Comparison of ENCODE assay signal across 8 cellular contexts in the genomic region with DNA sequence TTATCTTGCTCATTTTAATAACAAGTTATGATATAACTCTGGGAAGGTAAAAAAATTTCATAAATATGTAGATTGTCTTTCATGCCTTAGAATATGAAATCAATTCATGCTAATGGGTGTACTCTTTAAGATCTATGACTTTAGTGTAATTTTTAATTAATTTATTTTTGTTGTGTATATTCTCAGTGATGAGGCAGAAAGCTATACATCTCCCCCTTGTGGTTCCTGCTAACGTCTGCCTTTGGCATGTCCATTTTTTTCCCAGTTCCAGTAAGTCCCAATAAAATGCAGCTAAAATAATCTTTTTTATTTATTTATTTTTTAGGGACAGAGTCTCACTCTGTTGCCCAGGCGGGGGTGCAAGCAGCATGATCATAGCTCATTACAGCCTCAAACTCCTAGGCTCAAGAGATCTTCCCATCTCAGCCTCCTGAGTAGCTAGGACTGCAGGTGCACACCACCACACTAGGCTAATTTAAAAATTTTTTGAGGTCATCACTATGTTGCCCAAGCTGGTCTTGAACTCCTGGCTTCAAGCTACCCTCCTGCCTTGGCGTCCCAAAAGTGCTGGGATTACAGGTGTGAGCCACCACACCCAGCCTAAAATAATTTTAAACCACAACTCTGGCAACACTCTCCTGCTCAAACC. TPM values are rescaled to one million over a fixed set of nuclear protein-coding genes. Genes with fewer than 3 reads are reported as not detected.
DNase-seq lines count a peak whose midpoint lies in the region; FAIRE-seq and TF ChIP-seq lines count a peak whose summit lies in the region.
"Had no signal": no experiment of that assay in that cellular context is flagged by ENCODE, and none has a peak within 500 bp of the region (broad histone marks: within the 10 kb centered on the region; RNA-seq: fewer than 3 reads in every experiment).

No MANE protein-coding gene starts in this region.

- no peak for TF ChIP-seq POLR2A in GM12891 (IDR thresholded peaks at IDR 0.05; ENCODE audit: low read depth, low read length)

- no peak for FAIRE-seq in frontal cortex (lab: Jason Lieb, UNC)
- no peak for FAIRE-seq in GM12891 (lab: Jason Lieb, UNC)

- H3K4me3 ChIP-seq in GM12875 (ENCODE audit: low read depth, low read length) (no peak overlapping the region), choroid plexus epithelial cell (ENCODE audit: low read depth, low read length) (no peak overlapping the region), retinal pigment epithelial cell (ENCODE audit: low read length) (no peak overlapping the region)

- peak; percentile 32; the same call in 1 of the 2 replicates for TF ChIP-seq CTCF in GM12875 (IDR thresholded peaks at IDR 0.05; ENCODE audit: borderline replicate concordance, insufficient read depth, low read depth, low read length)
- peak; percentile 85 for TF ChIP-seq CTCF in choroid plexus epithelial cell (conservative IDR thresholded peaks at IDR 0.05; ENCODE audit: low read depth, low read length)
- peak; percentile 87 for TF ChIP-seq CTCF in retinal pigment epithelial cell (conservative IDR thresholded peaks at IDR 0.05; ENCODE audit: low read depth, low read length)

- DNase-seq in NCI-H2171 treated with DMSO at 0.1 percent for 48 hours (lab: John Stamatoyannopoulos, UW) (peak; percentile 68), choroid plexus epithelial cell (ENCODE audit: low read depth) (peak; percentile 78), retinal pigment epithelial cell (ENCODE audit: low read depth) (no peak), frontal cortex (ENCODE audit: low spot score in 2 of 2) (no peak), GM12891 (ENCODE audit: insufficient read length, low spot score) (no peak), NCI-H2081 treated with DMSO at 0.1 percent for 48 hours (lab: John Stamatoyannopoulos, UW) (no peak)

TF ChIP-seq in GM12891, 5 proteins besides CTCF, POLR2A, EP300 and RAD21:
- TF ChIP-seq PAX5 (IDR thresholded peaks at IDR 0.05; ENCODE audit: insufficient read depth, low read length, severe bottlenecking) (no peak), POLR2AphosphoS5 (IDR thresholded peaks at IDR 0.05; ENCODE audit: low read depth, low read length) (no peak), SPI1 (IDR thresholded peaks at IDR 0.05; ENCODE audit: low read depth, low read length) (no peak), TAF1 (IDR thresholded peaks at IDR 0.05; ENCODE audit: low read depth, low read length) (no peak), POU2F2 (IDR thresholded peaks at IDR 0.05; ENCODE audit: low read depth, low read length) (no peak)

RNA-seq across cellular contexts. Expression of a gene that starts 3.3 kb away (rescaled TPM):
- total RNA-seq in frontal cortex, result 32.2 TPM
- 60.3 TPM for polyA plus RNA-seq in GM12891 (2012; ENCODE audit: low read depth, missing spikeins)

RNA-seq across cellular contexts. Expression of a gene that starts 31.3 kb away (rescaled TPM):
- total RNA-seq in frontal cortex, result 16.7 TPM
- polyA plus RNA-seq in GM12891 (2012; ENCODE audit: low read depth, missing spikeins), result 0.09 TPM
- total RNA-seq: T-helper 2 cell treated with Interferon-gamma antibody and Interleukin-4, amounts not matched to agents 100 ng/mL and 5 ng/mL, for 36 hours had no signal

RNA-seq across cellular contexts. Expression of a gene that starts 31.6 kb away (rescaled TPM):
- total RNA-seq in frontal cortex, result not detected
- polyA plus RNA-seq in GM12891 (2012; ENCODE audit: low read depth, missing spikeins), result not detected
- total RNA-seq: T-helper 2 cell treated with Interferon-gamma antibody and Interleukin-4, amounts not matched to agents 100 ng/mL and 5 ng/mL, for 36 hours had no signal

Comparison
In these comparisons a context has a peak if more than half of its experiments do, and no peak if none do; other contexts are left out.
1. CTCF ChIP-seq: peak in every context shown above with its lines; median percentile 87 in retinal pigment epithelial cell; 85 in choroid plexus epithelial cell; 32 in GM12875.
2. DNase-seq: peak in NCI-H2171 treated with DMSO at 0.1 percent for 48 hours (single experiment) and choroid plexus epithelial cell (single experiment); none in retinal pigment epithelial cell (single experiment), frontal cortex (0 of 2), GM12891 (single experiment) and NCI-H2081 treated with DMSO at 0.1 percent for 48 hours (single experiment).